Comparison of ENCODE assay signal across 9 cellular contexts in the genomic region with DNA sequence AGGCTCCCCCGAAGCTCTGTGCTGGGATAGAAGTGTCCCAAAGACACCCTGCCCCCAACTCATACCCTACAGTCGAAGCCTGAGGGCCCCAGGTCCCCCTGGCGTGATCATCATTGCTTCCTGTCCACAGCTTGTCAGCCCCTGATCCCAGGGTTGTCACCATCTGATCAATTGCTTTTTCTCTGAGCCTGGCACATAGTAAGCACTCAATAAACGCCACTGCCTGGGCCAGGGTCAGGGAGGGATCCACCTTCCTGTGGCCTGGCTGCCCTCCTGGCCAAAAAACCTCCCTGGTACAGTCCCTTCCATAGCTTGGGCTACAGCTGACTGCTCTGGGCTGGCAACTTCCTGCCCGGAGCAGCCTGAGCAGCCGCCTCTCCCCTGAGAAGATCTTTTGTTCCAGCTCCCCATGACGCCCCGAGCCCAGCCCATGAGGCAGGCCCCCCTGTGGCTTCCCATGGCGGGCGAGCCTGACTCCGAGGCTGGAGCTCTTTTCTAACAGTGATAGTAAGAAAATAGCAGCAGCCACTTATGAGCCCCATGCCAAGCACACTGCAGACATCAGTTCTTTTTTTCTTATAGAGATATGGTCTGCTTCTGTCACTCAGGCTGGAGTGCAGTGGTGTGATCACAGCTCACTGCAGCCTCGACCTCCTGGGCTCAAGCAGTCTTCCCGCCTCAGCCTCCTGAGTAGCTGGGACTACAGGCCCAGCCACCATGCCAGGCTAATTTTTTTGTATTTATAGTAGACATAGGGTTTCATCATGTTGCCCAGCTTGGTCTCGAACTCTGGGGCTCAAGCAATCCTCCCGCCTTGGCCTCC. TPM values are rescaled to one million over a fixed set of nuclear protein-coding genes. Genes with fewer than 3 reads are reported as not detected.
DNase-seq lines count a peak whose midpoint lies in the region; ATAC-seq and TF ChIP-seq lines count a peak whose summit lies in the region.
"Had no signal": no experiment of that assay in that cellular context is flagged by ENCODE, and none has a peak within 500 bp of the region (broad histone marks: within the 10 kb centered on the region; RNA-seq: fewer than 3 reads in every experiment).

No MANE protein-coding gene starts in this region.

- H3K9me3 Mint-ChIP-seq in activated naive CD4-positive, alpha-beta T cell treated with anti-CD3 and anti-CD28 coated beads for 36 hours, result no peaks in the 10 kb centered on the region
- H3K9me3 Mint-ChIP-seq in activated naive CD8-positive, alpha-beta T cell treated with anti-CD3 and anti-CD28 coated beads, Interleukin-2, amount 10 ng/mL, durations not matched to agents 7 days and 5 days, result no peaks in the 10 kb centered on the region

- no peaks in the 10 kb centered on the region for H3K9me3 ChIP-seq in tibial nerve

- no peak for DNase-seq in activated naive CD4-positive, alpha-beta T cell treated with anti-CD3 and anti-CD28 coated beads for 36 hours
- no peak for DNase-seq in activated naive CD4-positive, alpha-beta T cell treated with anti-CD3 and anti-CD28 coated beads, Interleukin-2, amount 50 U/mL, for 16 hours
- no peak for DNase-seq in activated naive CD8-positive, alpha-beta T cell treated with anti-CD3 and anti-CD28 coated beads, Interleukin-2, amount 10 ng/mL, durations not matched to agents 7 days and 5 days
- DNase-seq in iPS-NIHi7 (ENCODE audit: extremely low spot score) (peak; percentile 66), tibial nerve (ENCODE audit: low spot score in 2 of 2) (no peak)
- DNase-seq: DMS79 had no signal

- H3K4me1 ChIP-seq in tibial nerve, result peaks cover 0 to 81% (median 66%) of the 10 kb centered on the region in 4 donors

- intact Hi-C loops in activated naive CD4-positive, alpha-beta T cell treated with anti-CD3 and anti-CD28 coated beads for 36 hours (cut with micrococcal nuclease), result no loop called here

- peak overlapping the region in 3 of 4 donors; percentile 60 to 95 (median 90) for H3K27ac ChIP-seq in tibial nerve

- H3K36me3 ChIP-seq in tibial nerve, result peaks cover 0 to 9% (median 0%) of the 10 kb centered on the region in 3 donors

- H3K4me3 Mint-ChIP-seq in activated naive CD4-positive, alpha-beta T cell treated with anti-CD3 and anti-CD28 coated beads for 36 hours, result no peak overlapping the region
- peak overlapping the region; percentile 68 for H3K4me3 Mint-ChIP-seq in activated naive CD8-positive, alpha-beta T cell treated with anti-CD3 and anti-CD28 coated beads, Interleukin-2, amount 10 ng/mL, durations not matched to agents 7 days and 5 days

- peak overlapping the region; percentile 67 for H3K27ac Mint-ChIP-seq in activated naive CD4-positive, alpha-beta T cell treated with anti-CD3 and anti-CD28 coated beads for 36 hours
- H3K27ac Mint-ChIP-seq in activated naive CD8-positive, alpha-beta T cell treated with anti-CD3 and anti-CD28 coated beads, Interleukin-2, amount 10 ng/mL, durations not matched to agents 7 days and 5 days, result peak overlapping the region; percentile 91

- peak; percentile 36 for ATAC-seq in activated naive CD8-positive, alpha-beta T cell treated with anti-CD3 and anti-CD28 coated beads, Interleukin-2, amount 10 ng/mL, durations not matched to agents 7 days and 5 days (ENCODE audit: low read depth)
- ATAC-seq in HG02763 (IDR thresholded peaks at IDR 0.05; ENCODE audit: unreplicated experiment), result no peak
- no peak for ATAC-seq in GM18861 (IDR thresholded peaks at IDR 0.05; ENCODE audit: unreplicated experiment)
- ATAC-seq in GM19455 (IDR thresholded peaks at IDR 0.05; ENCODE audit: unreplicated experiment), result no peak

- no peaks in the 10 kb centered on the region for H3K27me3 ChIP-seq in tibial nerve

- TF ChIP-seq CTCF in tibial nerve (IDR thresholded peaks at IDR 0.05), result no peak

- 40 to 47% methylated on average over 14 to 15 of the region's 15 CpGs for WGBS in tibial nerve, 2 donors

- CTCF ChIA-PET in activated naive CD4-positive, alpha-beta T cell treated with anti-CD3 and anti-CD28 coated beads for 36 hours (lab: Charles Lee), result interaction anchor here (0.5 to 25.8 kb wide), 11 partner anchors 8 to 209 kb away, joined by 3 to 763 read pairs (median 4); no protein-coding TSS in a partner anchor

- no peak for TF ChIP-seq EP300 in tibial nerve (IDR thresholded peaks at IDR 0.05)

- H3K27me3 Mint-ChIP-seq in activated naive CD4-positive, alpha-beta T cell treated with anti-CD3 and anti-CD28 coated beads for 36 hours (ENCODE audit: low read depth), result no peaks in the 10 kb centered on the region
- no peaks in the 10 kb centered on the region for H3K27me3 Mint-ChIP-seq in activated naive CD8-positive, alpha-beta T cell treated with anti-CD3 and anti-CD28 coated beads, Interleukin-2, amount 10 ng/mL, durations not matched to agents 7 days and 5 days

- H3K4me3 ChIP-seq in tibial nerve, result no peak overlapping the region

- no peak for TF ChIP-seq POLR2A in tibial nerve (IDR thresholded peaks at IDR 0.05)

- POLR2A ChIA-PET in activated naive CD8-positive, alpha-beta T cell treated with anti-CD3 and anti-CD28 coated beads, Interleukin-2, amount 10 ng/mL, durations not matched to agents 7 days and 5 days (lab: Charles Lee), result interaction anchor here (0.6 to 11.5 kb wide), 5 partner anchors 16 to 709 kb away, joined by 3 to 150 read pairs (median 11); no protein-coding TSS in a partner anchor

- H3K4me1 Mint-ChIP-seq in activated naive CD4-positive, alpha-beta T cell treated with anti-CD3 and anti-CD28 coated beads for 36 hours (ENCODE audit: low read depth), result peaks cover 83% of the 10 kb centered on the region
- peaks cover 65% of the 10 kb centered on the region for H3K4me1 Mint-ChIP-seq in activated naive CD8-positive, alpha-beta T cell treated with anti-CD3 and anti-CD28 coated beads, Interleukin-2, amount 10 ng/mL, durations not matched to agents 7 days and 5 days

- H3K36me3 Mint-ChIP-seq in activated naive CD4-positive, alpha-beta T cell treated with anti-CD3 and anti-CD28 coated beads for 36 hours (ENCODE audit: low read depth), result peaks cover 8% of the 10 kb centered on the region
- H3K36me3 Mint-ChIP-seq in activated naive CD8-positive, alpha-beta T cell treated with anti-CD3 and anti-CD28 coated beads, Interleukin-2, amount 10 ng/mL, durations not matched to agents 7 days and 5 days, result peaks cover 19% of the 10 kb centered on the region

RNA-seq across cellular contexts. Expression of gene SH2B3, which starts 6.5 kb away (rescaled TPM):
- 10 to 100 TPM; 21.1 to 21.3 TPM for total RNA-seq in activated naive CD4-positive, alpha-beta T cell treated with anti-CD3 and anti-CD28 coated beads for 36 hours
- 10 to 100 TPM; 40.7 to 44.5 TPM for total RNA-seq in activated naive CD8-positive, alpha-beta T cell treated with anti-CD3 and anti-CD28 coated beads, Interleukin-2, amount 10 ng/mL, durations not matched to agents 7 days and 5 days
- 10 to 100 TPM; 21.4 to 79.8 (median 36.3) TPM for total RNA-seq in tibial nerve

RNA-seq across cellular contexts. Expression of gene PHETA1, which starts 43.3 kb away (rescaled TPM):
- 1 to 10 TPM in 1 of 2 experiments, under 1 TPM in 1; 0.35 to 1.0 TPM for total RNA-seq in activated naive CD4-positive, alpha-beta T cell treated with anti-CD3 and anti-CD28 coated beads for 36 hours
- 1 to 10 TPM; 2.9 to 3.8 TPM for total RNA-seq in activated naive CD8-positive, alpha-beta T cell treated with anti-CD3 and anti-CD28 coated beads, Interleukin-2, amount 10 ng/mL, durations not matched to agents 7 days and 5 days
- 10 to 100 TPM; 12.7 to 26.6 (median 18.3) TPM for total RNA-seq in tibial nerve
